Comparison of ENCODE assay signal across 8 cellular contexts in the genomic region with DNA sequence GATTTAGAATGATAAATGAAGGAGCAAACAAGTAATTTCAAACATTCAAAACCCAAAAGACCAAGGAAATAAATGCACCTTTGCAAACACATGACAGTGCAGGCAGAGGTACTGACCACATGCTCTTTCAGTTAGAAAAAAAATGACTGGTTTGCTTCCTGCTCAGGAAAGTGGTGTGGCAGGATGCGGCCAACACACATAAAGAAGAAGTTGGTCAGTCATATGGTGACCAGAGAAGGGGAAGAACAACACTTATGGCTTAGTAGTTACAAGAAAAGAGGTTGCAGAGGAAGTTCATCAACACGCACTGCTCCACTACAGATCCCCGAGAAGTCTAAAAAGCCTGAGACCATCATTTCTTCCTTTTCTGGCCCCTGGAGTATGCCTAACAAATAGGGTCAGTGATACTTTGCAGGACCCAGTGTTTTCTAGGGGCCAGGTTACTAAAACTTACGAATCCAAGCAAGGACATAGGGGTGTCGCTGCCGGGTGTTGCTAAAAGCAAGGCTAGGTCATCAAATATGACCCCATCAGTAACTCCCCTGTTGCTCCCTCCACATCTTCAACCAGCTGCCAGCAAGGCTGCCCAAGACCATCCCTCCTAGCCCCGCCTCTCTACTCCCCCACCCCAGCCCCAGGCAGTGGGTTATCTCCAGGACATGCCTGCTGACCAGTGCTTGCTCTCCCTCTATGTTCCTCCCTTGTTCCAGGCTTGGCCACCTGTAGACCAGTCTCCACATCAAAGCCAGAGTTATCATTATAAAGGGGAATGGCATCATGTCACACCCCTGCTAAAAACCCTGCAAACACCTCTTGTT. TPM values are rescaled to one million over a fixed set of nuclear protein-coding genes. Genes with fewer than 3 reads are reported as not detected.
A peak's percentile ranks its signal among the peaks of the same experiment; 100 is the strongest.
DNase-seq lines count a peak whose midpoint lies in the region; ATAC-seq and TF ChIP-seq lines count a peak whose summit lies in the region.

No MANE protein-coding gene starts in this region.

- intact Hi-C loops in spleen (cut with DNase I; ENCODE audit: low total_unique reads): no loop called here

- peak overlapping the region in 7 of 8 donors; percentile 75 to 94 (median 85) for H3K27ac ChIP-seq in spleen

- peaks cover 37% of the 10 kb centered on the region for H3K4me1 Mint-ChIP-seq in activated T-cell treated with anti-CD3 and anti-CD28 coated beads, Interleukin-2, amount 50 U/mL, for 72 hours (ENCODE audit: low read depth)

- H3K27me3 ChIP-seq in spleen (replicated peaks in 1 of 7): no peaks in the 10 kb centered on the region

- peaks cover 0 to 3% of the 10 kb centered on the region in 2 donors for H3K9me3 Mint-ChIP-seq in activated T-cell treated with anti-CD3 and anti-CD28 coated beads, Interleukin-2, amount 50 U/mL, for 72 hours

- no peak for TF ChIP-seq CTCF in spleen (IDR thresholded peaks at IDR 0.05 in 8 of 11, conservative IDR thresholded peaks at IDR 0.05 in 3 of 11)

- peaks cover 5 to 16% of the 10 kb centered on the region in 2 donors for H3K36me3 Mint-ChIP-seq in activated T-cell treated with anti-CD3 and anti-CD28 coated beads, Interleukin-2, amount 50 U/mL, for 72 hours (ENCODE audit: insufficient read depth in 2 of 2)

- DNase-seq in AML-193 (lab: John Stamatoyannopoulos, UW) (peak; percentile 97), GM19240 (ENCODE audit: insufficient read length, low spot score) (peak; percentile 35), spleen (peak; percentile 76), cerebellar nuclear complex (lab: John Stamatoyannopoulos, UW) (no peak), DMS 273 treated with DMSO at 0.1 percent for 48 hours (lab: John Stamatoyannopoulos, UW) (no peak), ecto neural progenitor cell (ENCODE audit: low spot score) (no peak)
- DNase-seq in activated T-cell treated with anti-CD3 and anti-CD28 coated beads, Interleukin-2, amount 50 U/mL, for 72 hours: peak; percentile 58 to 61

- peak overlapping the region; percentile 6 for H3K27ac Mint-ChIP-seq in activated T-cell treated with anti-CD3 and anti-CD28 coated beads, Interleukin-2, amount 50 U/mL, for 72 hours

- no peaks in the 10 kb centered on the region for H3K36me3 ChIP-seq in spleen

- peak overlapping the region in 1 of 8 donors; percentile 42 for H3K4me3 ChIP-seq in spleen

- TF ChIP-seq POLR2A in spleen (IDR thresholded peaks at IDR 0.05): no peak

- peak; percentile 96 for ATAC-seq in HG03135 (IDR thresholded peaks at IDR 0.05; ENCODE audit: unreplicated experiment)
- peak; percentile 89 to 92 for ATAC-seq in activated T-cell treated with anti-CD3 and anti-CD28 coated beads, Interleukin-2, amount 50 U/mL, for 72 hours (replicated peaks in 1 of 2)

- peaks cover 4% of the 10 kb centered on the region for H3K27me3 Mint-ChIP-seq in activated T-cell treated with anti-CD3 and anti-CD28 coated beads, Interleukin-2, amount 50 U/mL, for 72 hours (ENCODE audit: low read depth)

- H3K9me3 ChIP-seq in spleen: no peaks in the 10 kb centered on the region

- H3K4me1 ChIP-seq in spleen: peaks cover 0 to 68% (median 25%) of the 10 kb centered on the region in 6 donors

- 35 to 59% (median 47%) methylated on average over 7 of the region's 7 CpGs for WGBS in spleen, 5 donors

- peak overlapping the region; percentile 24 to 69 for H3K4me3 Mint-ChIP-seq in activated T-cell treated with anti-CD3 and anti-CD28 coated beads, Interleukin-2, amount 50 U/mL, for 72 hours

RNA-seq across cellular contexts. Expression of a gene that starts 11.2 kb away (rescaled TPM):
- total RNA-seq in activated T-cell treated with anti-CD3 and anti-CD28 coated beads, Interleukin-2, amount 50 U/mL, for 72 hours: 10 to 100 TPM; 14.0 to 21.3 TPM
- 10 to 100 TPM; 23.1 to 42.8 (median 31.3) TPM for total RNA-seq in spleen
- 1 to 10 TPM; 1.7 to 4.9 (median 2.4) TPM for polyA plus RNA-seq in spleen

Comparison
In these comparisons a context has a peak if more than half of its experiments do, and no peak if none do; other contexts are left out.
1. DNase-seq: peak in AML-193 (2 of 2), GM19240 (single experiment), activated T-cell treated with anti-CD3 and anti-CD28 coated beads, Interleukin-2, amount 50 U/mL, for 72 hours (2 of 2) and spleen (single experiment); none in cerebellar nuclear complex (0 of 2), DMS 273 treated with DMSO at 0.1 percent for 48 hours (single experiment) and ecto neural progenitor cell (single experiment).